1 cellular context compared by ENCODE assay signal in genomic region chr1:7218210-7218832, GRCh38.
TF ChIP-seq lines count a peak whose summit lies in the region.

No MANE protein-coding gene starts in this region.

TF ChIP-seq in HEK293, 187 proteins besides CTCF, POLR2A, EP300 and RAD21 (continued from another document):
- TF ChIP-seq REST (tag by site-specific recombination; IDR thresholded peaks at IDR 0.05) (no peak), ZNF654 (tag by site-specific recombination; IDR thresholded peaks at IDR 0.05; ENCODE audit: low read depth) (peak; percentile 96)
